In genomic region chr9:133101356-133102189, GRCh38 we compare ENCODE assay signal across 24 cellular contexts. TPM values are rescaled to one million over a fixed set of nuclear protein-coding genes. Genes with fewer than 3 reads are reported as not detected.
DNase-seq lines count a peak whose midpoint lies in the region; ATAC-seq and TF ChIP-seq lines count a peak whose summit lies in the region.
"Had no signal": no experiment of that assay in that cellular context is flagged by ENCODE, and none has a peak within 500 bp of the region (broad histone marks: within the 10 kb centered on the region; RNA-seq: fewer than 3 reads in every experiment).

No MANE protein-coding gene starts in this region.

- intact Hi-C loops in left lung (cut with DNase I): loop anchor here in 1 of 2 donors (5.0 kb wide), 1 partner anchor 46 kb away; no protein-coding TSS in a partner anchor

- H3K9me3 ChIP-seq in RWPE2 (ENCODE audit: severe bottlenecking) (peaks cover 5% of the 10 kb centered on the region), left lung (peaks cover 0 to 4% of the 10 kb centered on the region in 2 donors)
- H3K9me3 ChIP-seq: colonic mucosa had no signal

- H3K36me3 Mint-ChIP-seq in stimulated activated effector memory CD8-positive, alpha-beta T cell treated with anti-CD3 and anti-CD28 coated beads, Interleukin-12 subunit alpha, Interleukin-12 subunit beta, amount 100 ng/mL, for 72 hours: peaks cover 100% of the 10 kb centered on the region

- H3K4me3 Mint-ChIP-seq in stimulated activated effector memory CD8-positive, alpha-beta T cell treated with anti-CD3 and anti-CD28 coated beads, Interleukin-12 subunit alpha, Interleukin-12 subunit beta, amount 100 ng/mL, for 72 hours: no peak overlapping the region
- H3K4me3 Mint-ChIP-seq: endodermal cell, neural progenitor cell had no signal

- peak overlapping the region; percentile 74 for H3K27ac Mint-ChIP-seq in stimulated activated effector memory CD8-positive, alpha-beta T cell treated with anti-CD3 and anti-CD28 coated beads, Interleukin-12 subunit alpha, Interleukin-12 subunit beta, amount 100 ng/mL, for 72 hours
- H3K27ac Mint-ChIP-seq: endodermal cell, neural progenitor cell had no signal

- TF ChIP-seq CTCF in RWPE2 (IDR thresholded peaks at IDR 0.05; ENCODE audit: poor library complexity, severe bottlenecking) (no peak), left lung (IDR thresholded peaks at IDR 0.05) (no peak)

- DNase-seq in activated effector memory CD4-positive, alpha-beta T cell treated with anti-CD3 and anti-CD28 coated beads, Interleukin-2, amount 50 U/mL, for 16 hours: peak; percentile 60
- no peak for DNase-seq in activated effector memory CD4-positive, alpha-beta T cell treated with Interleukin-2 at 50 U/mL for 16 hours
- DNase-seq in RWPE2 (ENCODE audit: low spot score): peak; percentile 55
- DNase-seq in left lung: peak; percentile 29 to 76
- DNase-seq in stimulated activated effector memory CD8-positive, alpha-beta T cell treated with anti-CD3 and anti-CD28 coated beads, Interleukin-12 subunit alpha, Interleukin-12 subunit beta, amount 100 ng/mL, for 72 hours (ENCODE audit: low spot score in 2 of 2): no peak
- no peak for DNase-seq in dermis blood vessel endothelial cell
- DNase-seq in amygdala (lab: John Stamatoyannopoulos, UW): no peak
- DNase-seq in NCI-H128 (lab: John Stamatoyannopoulos, UW; ENCODE audit: unreplicated experiment): no peak
- DNase-seq: activated CD4-positive, alpha-beta T cell treated with anti-CD3 and anti-CD28 coated beads, Interleukin-2, amount 50 U/mL, for 48 hours; colonic mucosa; foreskin keratinocyte; heart right ventricle; kidney glomerular epithelial cell; NCI-H1694; NCI-H2171; NCI-H510A; SHP77 had no signal

- no peaks in the 10 kb centered on the region for H3K27me3 ChIP-seq in RWPE2 (ENCODE audit: insufficient read depth, poor library complexity, severe bottlenecking)
- no peaks in the 10 kb centered on the region for H3K27me3 ChIP-seq in left lung
- H3K27me3 ChIP-seq: breast epithelium, colonic mucosa, esophagus muscularis mucosa, foreskin keratinocyte, heart right ventricle, neural progenitor cell, tibial nerve had no signal

- H3K4me1 ChIP-seq in RWPE2 (ENCODE audit: insufficient read depth, poor library complexity, severe bottlenecking) (no peaks in the 10 kb centered on the region), left lung (peaks cover 0 to 8% of the 10 kb centered on the region in 2 donors)
- H3K4me1 ChIP-seq: breast epithelium, colonic mucosa, foreskin keratinocyte, neural progenitor cell, psoas muscle had no signal

- H3K9me3 Mint-ChIP-seq in stimulated activated effector memory CD8-positive, alpha-beta T cell treated with anti-CD3 and anti-CD28 coated beads, Interleukin-12 subunit alpha, Interleukin-12 subunit beta, amount 100 ng/mL, for 72 hours: no peaks in the 10 kb centered on the region

- H3K27ac ChIP-seq in RWPE2 (ENCODE audit: poor library complexity, severe bottlenecking) (no peak overlapping the region), left lung (no peak overlapping the region)
- H3K27ac ChIP-seq: breast epithelium, colonic mucosa, esophagus muscularis mucosa, foreskin keratinocyte, heart right ventricle, neural progenitor cell, psoas muscle, tibial nerve, VCaP had no signal

- H3K36me3 ChIP-seq in RWPE2 (ENCODE audit: low read depth): peaks cover 64% of the 10 kb centered on the region
- peaks cover 0 to 98% of the 10 kb centered on the region in 2 donors for H3K36me3 ChIP-seq in left lung

- ATAC-seq in RWPE2 (ENCODE audit: low read depth) (no peak), left lung (no peak)
- ATAC-seq in stimulated activated effector memory CD8-positive, alpha-beta T cell treated with anti-CD3 and anti-CD28 coated beads, Interleukin-12 subunit alpha, Interleukin-12 subunit beta, amount 100 ng/mL, for 72 hours: no peak
- ATAC-seq: foreskin keratinocyte, psoas muscle had no signal

- H3K4me3 ChIP-seq in RWPE2 (ENCODE audit: severe bottlenecking) (no peak overlapping the region), left lung (no peak overlapping the region)
- H3K4me3 ChIP-seq: breast epithelium, colonic mucosa, esophagus muscularis mucosa, heart right ventricle, neural progenitor cell, psoas muscle, tibial nerve had no signal

- H3K4me1 Mint-ChIP-seq in stimulated activated effector memory CD8-positive, alpha-beta T cell treated with anti-CD3 and anti-CD28 coated beads, Interleukin-12 subunit alpha, Interleukin-12 subunit beta, amount 100 ng/mL, for 72 hours: peaks cover 7% of the 10 kb centered on the region
- H3K4me1 Mint-ChIP-seq: endodermal cell, neural progenitor cell had no signal

RNA-seq across cellular contexts. Expression of gene RALGDS, which starts 19.5 kb away (rescaled TPM):
- total RNA-seq in left lung (10 to 100 TPM; 56.4 to 58.9 TPM), dermis blood vessel endothelial cell (68.7 and 68.9 TPM in 2 replicates)

RNA-seq across cellular contexts. Expression of gene CEL, which starts 39.8 kb away (rescaled TPM):
- total RNA-seq in left lung: 1 to 10 TPM in 1 of 2 donors, under 1 TPM in 1; 0.47 to 1.1 TPM
- total RNA-seq in dermis blood vessel endothelial cell: 0.14 and 0.17 TPM in 2 replicates

Comparison
In these comparisons a context has a peak if more than half of its experiments do, and no peak if none do; other contexts are left out.
1. DNase-seq: peak in activated effector memory CD4-positive, alpha-beta T cell treated with anti-CD3 and anti-CD28 coated beads, Interleukin-2, amount 50 U/mL, for 16 hours (single experiment), RWPE2 (single experiment) and left lung (2 of 2); none in activated effector memory CD4-positive, alpha-beta T cell treated with Interleukin-2 at 50 U/mL for 16 hours (single experiment), stimulated activated effector memory CD8-positive, alpha-beta T cell treated with anti-CD3 and anti-CD28 coated beads, Interleukin-12 subunit alpha, Interleukin-12 subunit beta, amount 100 ng/mL, for 72 hours (0 of 2), dermis blood vessel endothelial cell (single experiment), amygdala (0 of 56) and NCI-H128 (single experiment).